25 cellular contexts compared by ENCODE assay signal in genomic region chr22:46706060-46706459, GRCh38. TPM values are rescaled to one million over a fixed set of nuclear protein-coding genes. Genes with fewer than 3 reads are reported as not detected.
A peak's percentile ranks its signal among the peaks of the same experiment; 100 is the strongest.
DNase-seq lines count a peak whose midpoint lies in the region; ATAC-seq and TF ChIP-seq lines count a peak whose summit lies in the region.
"Had no signal": no experiment of that assay in that cellular context is flagged by ENCODE, and none has a peak within 500 bp of the region (broad histone marks: within the 10 kb centered on the region; RNA-seq: fewer than 3 reads in every experiment).

No MANE protein-coding gene starts in this region.

- peak overlapping the region; percentile 22 for H3K27ac Mint-ChIP-seq in T-helper 1 cell treated with Interleukin-12 subunit alpha and Interleukin-12 subunit beta and Interleukin-4 antibody, amounts not matched to agents 30 μg/mL and 1 μg/mL, for 36 hours
- H3K27ac Mint-ChIP-seq in nephron progenitor cell: peak overlapping the region; percentile 86

- intact Hi-C loops in heart left ventricle (cut with DNase I): no loop called here
- intact Hi-C loops in left cardiac atrium (cut with DNase I): no loop called here

- H3K4me1 ChIP-seq in heart left ventricle: peaks cover 0 to 10% (median 0%) of the 10 kb centered on the region in 12 donors

- 56 to 70% (median 67%) methylated on average over 11 to 12 of the region's 12 CpGs for whole genome bisulfite sequencing in heart left ventricle, 4 donors

- peaks cover 5% of the 10 kb centered on the region for H3K4me1 Mint-ChIP-seq in T-helper 1 cell treated with Interleukin-12 subunit alpha and Interleukin-12 subunit beta and Interleukin-4 antibody, amounts not matched to agents 30 μg/mL and 1 μg/mL, for 36 hours (ENCODE audit: low read depth)
- peaks cover 19% of the 10 kb centered on the region for H3K4me1 Mint-ChIP-seq in nephron progenitor cell

- no peaks in the 10 kb centered on the region for H3K9me3 Mint-ChIP-seq in T-helper 1 cell treated with Interleukin-12 subunit alpha and Interleukin-12 subunit beta and Interleukin-4 antibody, amounts not matched to agents 30 μg/mL and 1 μg/mL, for 36 hours
- H3K9me3 Mint-ChIP-seq in nephron progenitor cell: no peaks in the 10 kb centered on the region
- H3K9me3 Mint-ChIP-seq: CD4-positive, alpha-beta memory T cell had no signal

- peaks cover 4 to 97% (median 93%) of the 10 kb centered on the region in 9 donors for H3K36me3 ChIP-seq in heart left ventricle

- ATAC-seq in heart left ventricle: peak; percentile 42 to 68 (median 46)
- ATAC-seq in left cardiac atrium: no peak
- no peak for ATAC-seq in HG02970 (IDR thresholded peaks at IDR 0.05; ENCODE audit: low FRiP score, unreplicated experiment)
- ATAC-seq: HepG2, K562 had no signal

- no peak overlapping the region for H3K27ac ChIP-seq in heart left ventricle
- H3K27ac ChIP-seq: 22Rv1, BLaER1, HL-60 had no signal

- no peaks in the 10 kb centered on the region for H3K9me3 ChIP-seq in heart left ventricle
- H3K9me3 ChIP-seq: BLaER1, MG63 had no signal

- DNase-seq in T-helper 1 cell (no peak), heart left ventricle (no peak), left cardiac atrium (no peak), nephron progenitor cell (no peak), GM03348 (ENCODE audit: low spot score) (no peak), NOMO-1 treated with DMSO at 0.1 percent for 48 hours (lab: John Stamatoyannopoulos, UW; ENCODE audit: unreplicated experiment) (no peak)
- DNase-seq: ACHN; Calu3; CD4-positive, alpha-beta memory T cell; DMS153; MG63; NCI-H1417; NCI-H1694 treated with DMSO at 0.1 percent for 48 hours; NCI-H2081 treated with DMSO at 0.1 percent for 48 hours; NCI-H2171 treated with DMSO at 0.1 percent for 48 hours; NCI-H524 treated with DMSO at 0.1 percent for 48 hours; NCI-H82; SHP77 had no signal

- H3K36me3 Mint-ChIP-seq in T-helper 1 cell treated with Interleukin-12 subunit alpha and Interleukin-12 subunit beta and Interleukin-4 antibody, amounts not matched to agents 30 μg/mL and 1 μg/mL, for 36 hours (ENCODE audit: low read depth): peaks cover 47% of the 10 kb centered on the region
- peaks cover 76% of the 10 kb centered on the region for H3K36me3 Mint-ChIP-seq in nephron progenitor cell (ENCODE audit: low read depth)

- no peak for TF ChIP-seq CTCF in heart left ventricle (IDR thresholded peaks at IDR 0.05)
- no peak for TF ChIP-seq CTCF in nephron progenitor cell (IDR thresholded peaks at IDR 0.05)

- H3K27me3 ChIP-seq in heart left ventricle: no peaks in the 10 kb centered on the region
- H3K27me3 ChIP-seq: BLaER1, MG63 had no signal

- H3K4me3 Mint-ChIP-seq in T-helper 1 cell treated with Interleukin-12 subunit alpha and Interleukin-12 subunit beta and Interleukin-4 antibody, amounts not matched to agents 30 μg/mL and 1 μg/mL, for 36 hours: no peak overlapping the region
- H3K4me3 Mint-ChIP-seq in nephron progenitor cell: no peak overlapping the region
- H3K4me3 Mint-ChIP-seq: CD4-positive, alpha-beta memory T cell had no signal

- H3K4me3 ChIP-seq in heart left ventricle: no peak overlapping the region
- H3K4me3 ChIP-seq: BLaER1, K562, MG63 had no signal

- no peak for TF ChIP-seq POLR2A in heart left ventricle (IDR thresholded peaks at IDR 0.05)

- H3K27me3 Mint-ChIP-seq in T-helper 1 cell treated with Interleukin-12 subunit alpha and Interleukin-12 subunit beta and Interleukin-4 antibody, amounts not matched to agents 30 μg/mL and 1 μg/mL, for 36 hours (ENCODE audit: low read depth): no peaks in the 10 kb centered on the region
- no peaks in the 10 kb centered on the region for H3K27me3 Mint-ChIP-seq in nephron progenitor cell (ENCODE audit: low read depth, poor library complexity)
- H3K27me3 Mint-ChIP-seq: CD4-positive, alpha-beta memory T cell had no signal

RNA-seq across cellular contexts. Expression of gene CERK, which starts 32.0 kb away (rescaled TPM):
- 100 to 1,000 TPM in 1 of 9 donors, 10 to 100 TPM in 8; 52.6 to 125 (median 72.3) TPM for total RNA-seq in heart left ventricle
- polyA plus RNA-seq in heart left ventricle: 100 to 1,000 TPM in 1 of 2 donors, 10 to 100 TPM in 1; 17.8 to 114 TPM
- 10 to 100 TPM; 47.5 to 70.0 TPM for total RNA-seq in left cardiac atrium

RNA-seq across cellular contexts. Expression of gene TBC1D22A, which starts 56.4 kb away (rescaled TPM):
- 10 to 100 TPM; 14.0 to 30.7 (median 18.6) TPM for total RNA-seq in heart left ventricle
- 10 to 100 TPM in 1 of 2 donors, 1 to 10 TPM in 1; 9.4 to 18.9 TPM for polyA plus RNA-seq in heart left ventricle
- total RNA-seq in left cardiac atrium: 10 to 100 TPM; 15.8 to 17.4 TPM

Comparison
In these comparisons a context has a peak if more than half of its experiments do, and no peak if none do; other contexts are left out.
1. ATAC-seq: peak in heart left ventricle (4 of 4); none in left cardiac atrium (0 of 2) and HG02970 (single experiment).